Comparison of ENCODE assay signal across 26 cellular contexts in genomic region chr18:8354304-8354703, GRCh38.
A peak's percentile ranks its signal among the peaks of the same experiment; 100 is the strongest.
DNase-seq lines count a peak whose midpoint lies in the region; ATAC-seq, FAIRE-seq and TF ChIP-seq lines count a peak whose summit lies in the region.
"Had no signal": no experiment of that assay in that cellular context is flagged by ENCODE, and none has a peak within 500 bp of the region (broad histone marks: within the 10 kb centered on the region; RNA-seq: fewer than 3 reads in every experiment).

No MANE protein-coding gene starts in this region.

- no peak for ATAC-seq in GM18870 (IDR thresholded peaks at IDR 0.05; ENCODE audit: unreplicated experiment)
- ATAC-seq: A549 had no signal

- H3K79me2 ChIP-seq in parathyroid adenoma = no peaks in the 10 kb centered on the region

- no peaks in the 10 kb centered on the region for H3K4me1 ChIP-seq in parathyroid adenoma
- H3K4me1 ChIP-seq: A549, HAP-1 had no signal

- FAIRE-seq in bronchial epithelial cell (lab: Jason Lieb, UNC) = no peak
- FAIRE-seq: A549, G401.6, HTR-8/SVneo had no signal

- no peak for TF ChIP-seq CTCF in bronchial epithelial cell (IDR thresholded peaks at IDR 0.05; ENCODE audit: insufficient read depth, low read length, severe bottlenecking)
- no peak for TF ChIP-seq CTCF in choroid plexus epithelial cell (conservative IDR thresholded peaks at IDR 0.05; ENCODE audit: low read depth, low read length)
- no peak for TF ChIP-seq CTCF in parathyroid adenoma (IDR thresholded peaks at IDR 0.05)

- H3K27ac ChIP-seq in parathyroid adenoma = no peak overlapping the region
- H3K27ac ChIP-seq: A549, PC-9 had no signal

- no peaks in the 10 kb centered on the region for H3K27me3 ChIP-seq in bronchial epithelial cell (ENCODE audit: control insufficient read depth, insufficient read depth, low read length)
- no peaks in the 10 kb centered on the region for H3K27me3 ChIP-seq in parathyroid adenoma (ENCODE audit: control insufficient read depth, insufficient read depth, low read length)

- no peak overlapping the region for H2AFZ ChIP-seq in parathyroid adenoma
- H2AFZ ChIP-seq: PC-9 had no signal

- no peak overlapping the region for H3K9ac ChIP-seq in parathyroid adenoma

- no peak overlapping the region for H3K4me3 ChIP-seq in bronchial epithelial cell (ENCODE audit: low read depth, low read length)
- H3K4me3 ChIP-seq in choroid plexus epithelial cell (ENCODE audit: low read depth, low read length) = no peak overlapping the region
- no peak overlapping the region for H3K4me3 ChIP-seq in parathyroid adenoma (ENCODE audit: low read depth, low read length)
- H3K4me3 ChIP-seq: A549, HAP-1, PC-9 had no signal

- H3K36me3 ChIP-seq in bronchial epithelial cell (ENCODE audit: control insufficient read depth, insufficient read depth, low read length) (no peaks in the 10 kb centered on the region), parathyroid adenoma (ENCODE audit: control insufficient read depth, insufficient read depth, low read length) (no peaks in the 10 kb centered on the region)
- H3K36me3 ChIP-seq: HAP-1 had no signal

- peak overlapping the region; percentile 19 for H3K4me2 ChIP-seq in parathyroid adenoma (ENCODE audit: low read length)
- H3K4me2 ChIP-seq: A549, PC-9 had no signal

- peak; percentile 10 for DNase-seq in bronchial epithelial cell (ENCODE audit: low read depth)
- DNase-seq in choroid plexus epithelial cell (ENCODE audit: low read depth) = peak; percentile 21
- peak; percentile 35 for DNase-seq in islet precursor cell
- DNase-seq in NCI-H524 treated with DMSO at 0.1 percent for 48 hours (lab: John Stamatoyannopoulos, UW) = no peak
- DNase-seq in T-helper 1 cell = no peak
- DNase-seq: C1 segment of cervical spinal cord; CD4-positive, alpha-beta memory T cell; COR-L47; DMS53; GOT3; HFFc6; KBM-7; NCI-H1105 treated with DMSO at 0.1 percent for 48 hours; NCI-H146; NCI-H1930; NCI-H2107; NCI-H524; NCI-H774; PC-9; SHP77 had no signal

- no peaks in the 10 kb centered on the region for H3K9me3 ChIP-seq in parathyroid adenoma (ENCODE audit: control insufficient read depth, low read length)
- H3K9me3 ChIP-seq: HAP-1 had no signal

Comparison
In these comparisons a context has a peak if more than half of its experiments do, and no peak if none do; other contexts are left out.
1. DNase-seq: peak in bronchial epithelial cell (single experiment), choroid plexus epithelial cell (single experiment) and islet precursor cell (single experiment); none in NCI-H524 treated with DMSO at 0.1 percent for 48 hours (single experiment) and T-helper 1 cell (0 of 5).